2 cellular contexts compared by ENCODE assay signal in the genomic region with DNA sequence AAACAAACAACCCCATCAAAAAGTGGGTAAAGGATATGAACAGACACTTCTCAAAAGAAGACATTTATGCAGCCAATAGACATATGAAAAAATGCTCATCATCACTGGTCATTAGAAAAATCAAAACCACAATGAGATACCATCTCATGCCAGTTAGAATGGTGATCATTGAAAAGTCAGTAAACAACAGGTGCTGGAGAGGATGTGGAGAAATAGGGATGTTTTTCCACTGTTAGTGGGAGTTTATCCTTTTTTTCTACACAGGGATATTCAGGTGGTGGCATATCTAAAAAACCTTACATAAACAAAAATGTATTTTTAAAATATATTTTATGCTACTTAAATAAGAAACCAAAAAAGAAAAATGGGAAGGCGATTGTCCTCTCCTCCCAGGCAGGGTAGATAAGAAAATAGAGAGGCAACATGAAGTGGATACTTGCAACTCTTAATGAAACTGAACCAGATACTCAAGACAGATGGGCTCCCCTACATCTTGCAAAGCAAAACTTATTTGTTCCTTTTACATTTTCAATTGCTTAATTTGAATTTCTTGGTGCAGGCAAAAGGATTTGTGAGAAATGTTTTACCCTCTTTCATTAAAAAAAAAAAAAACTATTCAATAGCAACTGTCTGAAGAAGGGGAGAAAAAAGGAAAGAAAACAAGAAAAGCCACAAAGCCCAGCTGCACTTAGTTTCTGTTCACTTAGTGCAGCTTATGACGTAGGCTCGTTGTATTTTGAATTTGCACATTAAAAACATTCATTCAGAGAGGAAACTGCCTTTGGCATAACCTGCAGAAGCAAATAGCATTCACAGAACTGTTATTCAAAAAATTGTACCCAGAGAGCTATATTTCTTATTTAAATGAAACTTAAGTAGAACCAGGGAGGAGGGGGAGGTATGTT.
TF ChIP-seq lines count a peak whose summit lies in the region.

No MANE protein-coding gene starts in this region.

TF ChIP-seq in endothelial cell of umbilical vein, 7 proteins besides CTCF, POLR2A, EP300 and RAD21:
- TF ChIP-seq FOS (IDR thresholded peaks at IDR 0.05; ENCODE audit: borderline replicate concordance, insufficient read depth, low read length) (no peak), EZH2 (IDR thresholded peaks at IDR 0.05; ENCODE audit: borderline replicate concordance, low read depth, low read length, severe bottlenecking) (no peak), POLR2AphosphoS5 (IDR thresholded peaks at IDR 0.05; ENCODE audit: insufficient read depth, low read depth, low read length) (no peak), MYC (IDR thresholded peaks at IDR 0.05; ENCODE audit: low read depth, low read length) (no peak), JUN (IDR thresholded peaks at IDR 0.05; ENCODE audit: borderline replicate concordance, insufficient read depth, insufficient read length, low read depth) (no peak), GATA2 (IDR thresholded peaks at IDR 0.05; ENCODE audit: insufficient read depth, insufficient read length, low read depth, low read length) (no peak)
- TF ChIP-seq, protein P1, sequence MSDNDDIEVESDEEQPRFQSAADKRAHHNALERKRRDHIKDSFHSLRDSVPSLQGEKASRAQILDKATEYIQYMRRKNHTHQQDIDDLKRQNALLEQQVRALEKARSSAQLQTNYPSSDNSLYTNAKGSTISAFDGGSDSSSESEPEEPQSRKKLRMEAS (IDR thresholded peaks at IDR 0.05; ENCODE audit: insufficient read depth, insufficient read length) = no peak

TF ChIP-seq in HEK293T, 16 proteins besides CTCF, POLR2A, EP300 and RAD21:
- TF ChIP-seq NFRKB (IDR thresholded peaks at IDR 0.05) (no peak), ARNT (IDR thresholded peaks at IDR 0.05) (no peak), ELF4 (IDR thresholded peaks at IDR 0.05) (no peak), SUZ12 (IDR thresholded peaks at IDR 0.05) (no peak), FOXA1 (IDR thresholded peaks at IDR 0.05) (no peak), HDGF (IDR thresholded peaks at IDR 0.05; ENCODE audit: borderline replicate concordance) (no peak), TARDBP (IDR thresholded peaks at IDR 0.05) (no peak), SP1 (IDR thresholded peaks at IDR 0.05) (no peak), CTBP1 (IDR thresholded peaks at IDR 0.05; ENCODE audit: borderline replicate concordance) (no peak), FOXK2 (IDR thresholded peaks at IDR 0.05) (no peak), LEF1 (IDR thresholded peaks at IDR 0.05; ENCODE audit: borderline replicate concordance) (no peak), BHLHE40 (IDR thresholded peaks at IDR 0.05; ENCODE audit: borderline replicate concordance) (no peak), ZNF384 (IDR thresholded peaks at IDR 0.05) (no peak)
- TF ChIP-seq, protein P2, sequence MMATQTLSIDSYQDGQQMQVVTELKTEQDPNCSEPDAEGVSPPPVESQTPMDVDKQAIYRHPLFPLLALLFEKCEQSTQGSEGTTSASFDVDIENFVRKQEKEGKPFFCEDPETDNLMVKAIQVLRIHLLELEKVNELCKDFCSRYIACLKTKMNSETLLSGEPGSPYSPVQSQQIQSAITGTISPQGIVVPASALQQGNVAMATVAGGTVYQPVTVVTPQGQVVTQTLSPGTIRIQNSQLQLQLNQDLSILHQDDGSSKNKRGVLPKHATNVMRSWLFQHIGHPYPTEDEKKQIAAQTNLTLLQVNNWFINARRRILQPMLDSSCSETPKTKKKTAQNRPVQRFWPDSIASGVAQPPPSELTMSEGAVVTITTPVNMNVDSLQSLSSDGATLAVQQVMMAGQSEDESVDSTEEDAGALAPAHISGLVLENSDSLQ (IDR thresholded peaks at IDR 0.05) = no peak
